In the genomic region with DNA sequence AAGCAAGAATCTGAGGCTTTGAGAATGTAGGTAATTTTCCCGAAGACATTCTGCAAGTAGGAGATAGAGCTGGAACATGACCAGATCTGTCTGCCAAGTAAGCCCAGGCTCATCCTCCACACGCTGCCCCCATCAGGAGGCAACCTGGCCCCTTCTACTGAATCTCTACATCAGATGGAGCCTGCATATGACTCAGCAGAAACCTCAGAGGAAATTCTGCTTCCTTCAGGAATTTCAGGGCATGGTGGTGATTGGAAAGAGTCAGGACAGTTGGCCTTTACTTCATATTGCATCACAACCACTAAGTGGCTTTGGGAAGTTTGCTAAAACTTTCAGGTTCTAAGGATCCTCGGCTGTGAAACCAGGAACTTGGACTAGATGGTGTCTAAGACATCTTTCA, we compare ENCODE assay signal across 9 cellular contexts.
A peak's percentile ranks its signal among the peaks of the same experiment; 100 is the strongest.
DNase-seq lines count a peak whose midpoint lies in the region; ATAC-seq and TF ChIP-seq lines count a peak whose summit lies in the region.
"Had no signal": no experiment of that assay in that cellular context is flagged by ENCODE, and none has a peak within 500 bp of the region (broad histone marks: within the 10 kb centered on the region; RNA-seq: fewer than 3 reads in every experiment).

No MANE protein-coding gene starts in this region.

- H3K27ac Mint-ChIP-seq in effector memory CD8-positive, alpha-beta T cell, result peak overlapping the region; percentile 91 to 92

- peak overlapping the region; percentile 67 to 73 for H3K4me3 Mint-ChIP-seq in effector memory CD8-positive, alpha-beta T cell

- CTCF ChIA-PET in GM10248 (lab: Yijun Ruan, JAX), result interaction anchor here (1.4 to 1.7 kb wide), 4 partner anchors 10 to 171 kb away, joined by 3 to 6 read pairs (median 3); no protein-coding TSS in a partner anchor

- H3K4me1 Mint-ChIP-seq in effector memory CD8-positive, alpha-beta T cell (ENCODE audit: low read depth in 2 of 2), result peaks cover 37 to 43% of the 10 kb centered on the region in 2 donors

- H3K9me3 Mint-ChIP-seq in effector memory CD8-positive, alpha-beta T cell, result no peaks in the 10 kb centered on the region

- TF ChIP-seq CTCF in GM10248 (IDR thresholded peaks at IDR 0.05; ENCODE audit: control extremely low read depth, extremely low read depth, low read depth, missing control alignments), result no peak

- POLR2A ChIA-PET in GM10248 (lab: Yijun Ruan, JAX), result no interaction called here

- peaks cover 9% of the 10 kb centered on the region for H3K36me3 Mint-ChIP-seq in effector memory CD8-positive, alpha-beta T cell (ENCODE audit: insufficient read depth)

- H3K27me3 Mint-ChIP-seq in effector memory CD8-positive, alpha-beta T cell, result no peaks in the 10 kb centered on the region

- DNase-seq in ELF-1 (ENCODE audit: low read depth, low spot score), result peak; percentile 24
- DNase-seq in RKO (ENCODE audit: low spot score), result peak; percentile 9
- DNase-seq in effector memory CD8-positive, alpha-beta T cell, result no peak
- DNase-seq in pulmonary artery endothelial cell (ENCODE audit: low read depth, low spot score), result peak; percentile 50
- no peak for DNase-seq in epidermal melanocyte (ENCODE audit: insufficient read length, low spot score)
- DNase-seq in GM10248 (ENCODE audit: extremely low spot score), result no peak
- DNase-seq in HUDEP-2 (lab: John Stamatoyannopoulos, UW; ENCODE audit: unreplicated experiment in 76 of 76), result no peak
- DNase-seq: activated CD4-positive, alpha-beta T cell treated with anti-CD3 and anti-CD28 coated beads, Interleukin-2, amount 50 U/mL, for 48 hours had no signal

- ATAC-seq in effector memory CD8-positive, alpha-beta T cell (replicated peaks), result no peak
- no peak for ATAC-seq in HG03342 (IDR thresholded peaks at IDR 0.05; ENCODE audit: unreplicated experiment)

Comparison
In these comparisons a context has a peak if more than half of its experiments do, and no peak if none do; other contexts are left out.
1. DNase-seq: peak in ELF-1 (single experiment), RKO (single experiment) and pulmonary artery endothelial cell (single experiment); none in effector memory CD8-positive, alpha-beta T cell (0 of 3), epidermal melanocyte (single experiment), GM10248 (single experiment) and HUDEP-2 (0 of 76).